ENCODE assay signal across 22 cellular contexts in the genomic region with DNA sequence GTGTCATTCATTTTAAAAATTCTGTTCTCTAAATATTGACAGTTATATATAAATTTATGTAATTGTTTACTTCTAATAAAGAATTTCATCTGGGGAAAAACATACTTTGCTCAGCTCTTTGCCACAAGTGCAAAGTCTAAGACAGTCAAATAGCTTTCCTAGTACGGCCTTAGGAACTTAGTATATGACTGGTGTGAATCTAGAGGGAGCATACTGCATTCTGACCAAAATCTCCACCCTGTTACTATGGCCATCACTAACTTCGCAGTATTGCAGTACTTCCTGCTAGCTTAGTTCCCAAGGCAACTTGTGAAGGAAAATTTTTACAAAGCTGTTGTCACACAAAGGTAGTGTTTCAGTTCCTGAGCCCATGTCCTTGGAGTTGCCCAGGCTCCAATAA.
DNase-seq lines count a peak whose midpoint lies in the region; ATAC-seq, FAIRE-seq and TF ChIP-seq lines count a peak whose summit lies in the region.
"Had no signal": no experiment of that assay in that cellular context is flagged by ENCODE, and none has a peak within 500 bp of the region (broad histone marks: within the 10 kb centered on the region; RNA-seq: fewer than 3 reads in every experiment).

No MANE protein-coding gene starts in this region.

- peaks cover 8% of the 10 kb centered on the region for H3K9me3 Mint-ChIP-seq in Caco-2 (ENCODE audit: unreplicated experiment)
- H3K9me3 Mint-ChIP-seq: CD8-positive, alpha-beta memory T cell had no signal

- no peak overlapping the region for H3K18ac ChIP-seq in mesenchymal stem cell (ENCODE audit: low read depth in 1 of 2, low read length in 2 of 2)

- 95% methylated on average over 2 of the region's 2 CpGs for WGBS in mesenchymal stem cell

- no peaks in the 10 kb centered on the region for H3K79me2 ChIP-seq in DND-41 (ENCODE audit: insufficient read depth, low read length)

- intact Hi-C loops in Caco-2 (cut with micrococcal nuclease; ENCODE audit: unreplicated experiment), result loop anchor here (10.0 kb wide), 1 partner anchor 1687 kb away; no protein-coding TSS in a partner anchor

- H3K4me3 ChIP-seq in Caco-2 (ENCODE audit: low read depth, low read length), result no peak overlapping the region
- H3K4me3 ChIP-seq in DND-41 (ENCODE audit: low read depth in 1 of 2, low read length in 2 of 2), result no peak overlapping the region
- H3K4me3 ChIP-seq in mesenchymal stem cell (ENCODE audit: insufficient read depth in 1 of 2, low read depth in 1 of 2, low read length in 2 of 2), result no peak overlapping the region
- H3K4me3 ChIP-seq: GM23248, HAP-1 had no signal

- no peak overlapping the region for H3K23ac ChIP-seq in mesenchymal stem cell (ENCODE audit: low read length in 2 of 2)

- H4K20me1 ChIP-seq in DND-41 (ENCODE audit: insufficient read depth, low read length), result no peaks in the 10 kb centered on the region

- DNase-seq in Caco-2 (no peak), DND-41 (no peak), mesenchymal stem cell (no peak), HEK293T (ENCODE audit: extremely low spot score) (no peak), NCI-H2227 treated with DMSO at 0.1 percent for 48 hours (lab: John Stamatoyannopoulos, UW) (no peak)
- DNase-seq in stimulated activated CD8-positive, alpha-beta memory T cell treated with anti-CD3 and anti-CD28 coated beads, Interleukin-4, amount 100 ng/mL, for 48 hours, result no peak
- DNase-seq: C1 segment of cervical spinal cord; CD4-positive, CD25-positive, alpha-beta regulatory T cell; CD8-positive, alpha-beta memory T cell; COR-L47; DMS153; GM23248; Karpas-422; KBM-7 had no signal

- H2AFZ ChIP-seq in DND-41 (ENCODE audit: low read depth, low read length), result no peak overlapping the region
- H2AFZ ChIP-seq in mesenchymal stem cell (ENCODE audit: low read depth, low read length), result no peak overlapping the region
- H2AFZ ChIP-seq: GM23248 had no signal

- no peak overlapping the region for H4K91ac ChIP-seq in mesenchymal stem cell (ENCODE audit: low read length)

- H3K4me2 ChIP-seq in DND-41 (ENCODE audit: insufficient read depth, low read length) (no peak overlapping the region), mesenchymal stem cell (ENCODE audit: low read length, poor library complexity, severe bottlenecking) (no peak overlapping the region)

- H3K36me3 Mint-ChIP-seq in Caco-2 (ENCODE audit: insufficient read depth, unreplicated experiment), result peaks cover 55% of the 10 kb centered on the region
- H3K36me3 Mint-ChIP-seq: CD4-positive, CD25-positive, alpha-beta regulatory T cell; CD8-positive, alpha-beta memory T cell; IgD-negative memory B cell had no signal

- H3K9me3 ChIP-seq in Caco-2 (no peaks in the 10 kb centered on the region), DND-41 (ENCODE audit: insufficient read depth, low read length, severe bottlenecking) (no peaks in the 10 kb centered on the region), mesenchymal stem cell (ENCODE audit: control insufficient read depth, low read length) (no peaks in the 10 kb centered on the region)
- H3K9me3 ChIP-seq: HAP-1 had no signal

- no peak overlapping the region for H3K14ac ChIP-seq in mesenchymal stem cell (ENCODE audit: low read length in 2 of 2)

- H3K27me3 ChIP-seq in Caco-2 (replicated peaks; ENCODE audit: control insufficient read depth, insufficient read depth, low read length), result no peaks in the 10 kb centered on the region
- H3K27me3 ChIP-seq in DND-41 (ENCODE audit: insufficient read depth, low read length, poor library complexity), result no peaks in the 10 kb centered on the region
- H3K27me3 ChIP-seq in mesenchymal stem cell (ENCODE audit: control insufficient read depth in 1 of 2, insufficient read depth in 1 of 2, low read length in 2 of 2), result no peaks in the 10 kb centered on the region

- peak overlapping the region in 1 of 2 experiments; percentile 78 for H2BK12ac ChIP-seq in mesenchymal stem cell (ENCODE audit: low read length in 2 of 2)

- TF ChIP-seq CTCF in Caco-2 (IDR thresholded peaks at IDR 0.05; ENCODE audit: insufficient read depth in 1 of 2, low read depth in 1 of 2, low read length in 1 of 2, severe bottlenecking in 1 of 2, unreplicated experiment in 1 of 2), result no peak
- TF ChIP-seq CTCF in DND-41 (IDR thresholded peaks at IDR 0.05; ENCODE audit: borderline replicate concordance, extremely low read depth, low read length, poor library complexity, severe bottlenecking), result no peak

- POLR2A ChIA-PET in Caco-2 (lab: Charles Lee) (interaction anchor here (0.6 kb wide), 2 partner anchors 13 to 25 kb away, joined by 6 to 9 read pairs; no protein-coding TSS in a partner anchor), HEK293T (lab: Yijun Ruan, JAX) (no interaction called here)

- no TSS peak for BruUV-seq in Caco-2 (replicated peaks; lab: Mats Ljungman, UMichigan)

- no peak overlapping the region for H2BK5ac ChIP-seq in mesenchymal stem cell (ENCODE audit: low read depth, low read length, poor library complexity, severe bottlenecking)

- H3K4me1 Mint-ChIP-seq in Caco-2 (ENCODE audit: low read depth, unreplicated experiment), result peaks cover 42% of the 10 kb centered on the region
- H3K4me1 Mint-ChIP-seq: B cell; CD4-positive, CD25-positive, alpha-beta regulatory T cell; CD8-positive, alpha-beta memory T cell; IgD-negative memory B cell had no signal

- H3K27ac Mint-ChIP-seq in Caco-2 (ENCODE audit: unreplicated experiment), result peak overlapping the region; percentile 65
- H3K27ac Mint-ChIP-seq: B cell; CD4-positive, CD25-positive, alpha-beta regulatory T cell; CD8-positive, alpha-beta memory T cell; IgD-negative memory B cell had no signal

- peak overlapping the region; percentile 5 to 16 for H3K4ac ChIP-seq in mesenchymal stem cell (ENCODE audit: low read depth in 1 of 2, low read length in 2 of 2)

- H3K36me3 ChIP-seq in Caco-2 (ENCODE audit: control insufficient read depth, insufficient read depth, low read length) (peaks cover 3% of the 10 kb centered on the region; the same call in 1 of the 2 replicates), DND-41 (ENCODE audit: insufficient read depth, low read length) (no peaks in the 10 kb centered on the region), mesenchymal stem cell (ENCODE audit: control insufficient read depth in 1 of 2, insufficient read depth in 2 of 2, low read depth in 1 of 2, low read length in 2 of 2) (no peaks in the 10 kb centered on the region)
- H3K36me3 ChIP-seq: HAP-1 had no signal

- no peak overlapping the region for H2BK15ac ChIP-seq in mesenchymal stem cell (ENCODE audit: low read depth, poor library complexity, severe bottlenecking)

- no peaks in the 10 kb centered on the region for H3K79me1 ChIP-seq in mesenchymal stem cell (replicated peaks; ENCODE audit: low read length, poor library complexity, severe bottlenecking)

- peaks cover 63% of the 10 kb centered on the region for H3K4me1 ChIP-seq in Caco-2
- H3K4me1 ChIP-seq in DND-41 (ENCODE audit: insufficient read depth, low read length), result peaks cover 39% of the 10 kb centered on the region
- peaks cover 1% of the 10 kb centered on the region for H3K4me1 ChIP-seq in mesenchymal stem cell (ENCODE audit: control insufficient read depth, insufficient read depth, low read depth, low read length)
- H3K4me1 ChIP-seq: HAP-1 had no signal

- no peak overlapping the region for H2AK5ac ChIP-seq in mesenchymal stem cell (ENCODE audit: low read length, severe bottlenecking)

- H3K27ac ChIP-seq in DND-41 (ENCODE audit: low read length) (0 out of 2 replicates have a peak overlapping the region, but pooled peaks have one; percentile 31), mesenchymal stem cell (ENCODE audit: low read length, poor library complexity, severe bottlenecking) (no peak overlapping the region)
- H3K27ac ChIP-seq: GM23248 had no signal

- H2BK120ac ChIP-seq in mesenchymal stem cell (ENCODE audit: low read depth, low read length), result no peak overlapping the region

- no peak overlapping the region for H3K4me3 Mint-ChIP-seq in Caco-2 (ENCODE audit: unreplicated experiment)
- H3K4me3 Mint-ChIP-seq: B cell; CD4-positive, CD25-positive, alpha-beta regulatory T cell; CD8-positive, alpha-beta memory T cell; IgD-negative memory B cell had no signal

- H3K27me3 Mint-ChIP-seq in Caco-2 (ENCODE audit: insufficient read depth, unreplicated experiment), result no peaks in the 10 kb centered on the region
- H3K27me3 Mint-ChIP-seq: B cell; CD4-positive, CD25-positive, alpha-beta regulatory T cell; CD8-positive, alpha-beta memory T cell; IgD-negative memory B cell had no signal

- ATAC-seq in DND-41 (ENCODE audit: insufficient read depth, low read depth) (no peak), HG03442 (IDR thresholded peaks at IDR 0.05; ENCODE audit: unreplicated experiment) (no peak)

- H3K9ac ChIP-seq in DND-41 (ENCODE audit: low read depth, low read length) (no peak overlapping the region), mesenchymal stem cell (ENCODE audit: low read length) (no peak overlapping the region)
- H3K9ac ChIP-seq: GM23248 had no signal

- peak; percentile 33 for FAIRE-seq in colon (lab: Jason Lieb, UNC)
- FAIRE-seq: G401.6, GM12892, GM18507 had no signal

- H4K8ac ChIP-seq in mesenchymal stem cell (ENCODE audit: low read length), result no peak overlapping the region

- CTCF ChIA-PET in Caco-2 (lab: Charles Lee), result no interaction called here
- CTCF ChIA-PET in HEK293T (lab: Yijun Ruan, JAX), result no interaction called here

TF ChIP-seq in HEK293T, 16 proteins besides CTCF, POLR2A, EP300 and RAD21 (continues in another document):
- no peak for TF ChIP-seq LEF1 (IDR thresholded peaks at IDR 0.05; ENCODE audit: borderline replicate concordance)
- no peak for TF ChIP-seq TARDBP (IDR thresholded peaks at IDR 0.05)
- TF ChIP-seq CTBP1 (IDR thresholded peaks at IDR 0.05; ENCODE audit: borderline replicate concordance), result no peak
- no peak for TF ChIP-seq SP1 (IDR thresholded peaks at IDR 0.05)
- TF ChIP-seq ARNT (IDR thresholded peaks at IDR 0.05), result no peak
- no peak for TF ChIP-seq FOXM1 (IDR thresholded peaks at IDR 0.05; ENCODE audit: borderline replicate concordance)
- no peak for TF ChIP-seq SUZ12 (IDR thresholded peaks at IDR 0.05)
- TF ChIP-seq NFRKB (IDR thresholded peaks at IDR 0.05), result no peak
- TF ChIP-seq HDGF (IDR thresholded peaks at IDR 0.05; ENCODE audit: borderline replicate concordance), result no peak
- TF ChIP-seq FOXK2 (IDR thresholded peaks at IDR 0.05), result no peak
- TF ChIP-seq PKNOX1 (IDR thresholded peaks at IDR 0.05), result no peak
- no peak for TF ChIP-seq L3MBTL2 (conservative IDR thresholded peaks at IDR 0.05)
- no peak for TF ChIP-seq ZNF384 (IDR thresholded peaks at IDR 0.05)
- no peak for TF ChIP-seq FOXA1 (IDR thresholded peaks at IDR 0.05)
- TF ChIP-seq BHLHE40 (IDR thresholded peaks at IDR 0.05; ENCODE audit: borderline replicate concordance), result no peak
